ENCODE assay signal across 18 cellular contexts in genomic region chr14:94374749-94375148, GRCh38. TPM values are rescaled to one million over a fixed set of nuclear protein-coding genes. Genes with fewer than 3 reads are reported as not detected.
DNase-seq lines count a peak whose midpoint lies in the region; ATAC-seq and TF ChIP-seq lines count a peak whose summit lies in the region.
"Had no signal": no experiment of that assay in that cellular context is flagged by ENCODE, and none has a peak within 500 bp of the region (broad histone marks: within the 10 kb centered on the region; RNA-seq: fewer than 3 reads in every experiment).

No MANE protein-coding gene starts in this region.

- peaks cover 28% of the 10 kb centered on the region for H3K4me1 Mint-ChIP-seq in neural progenitor cell
- H3K4me1 Mint-ChIP-seq: B cell; CD4-positive, alpha-beta memory T cell; T-cell had no signal

- H3K4me3 ChIP-seq in H7 (ENCODE audit: insufficient read depth, low read depth, low read length) (no peak overlapping the region), NT2/D1 (ENCODE audit: insufficient read length, low read depth) (no peak overlapping the region), neural progenitor cell (no peak overlapping the region), Peyer's patch (no peak overlapping the region)

- no peak overlapping the region for H2AFZ ChIP-seq in neural progenitor cell (replicated peaks)

- H3K4me1 ChIP-seq in NT2/D1 (ENCODE audit: insufficient read depth, insufficient read length) (no peaks in the 10 kb centered on the region), neural progenitor cell (peaks cover 24% of the 10 kb centered on the region), Peyer's patch (no peaks in the 10 kb centered on the region)

- H3K9me3 Mint-ChIP-seq in neural progenitor cell: no peaks in the 10 kb centered on the region
- H3K9me3 Mint-ChIP-seq: T-cell had no signal

- no peak for ATAC-seq in GM21423 (IDR thresholded peaks at IDR 0.05; ENCODE audit: unreplicated experiment)
- ATAC-seq: T-cell had no signal

- H3K79me2 ChIP-seq in neural progenitor cell (ENCODE audit: low read depth): no peaks in the 10 kb centered on the region

- H3K9me3 ChIP-seq in NT2/D1 (ENCODE audit: insufficient read depth, low read length): no peaks in the 10 kb centered on the region
- H3K9me3 ChIP-seq in neural progenitor cell (ENCODE audit: low read depth): no peaks in the 10 kb centered on the region
- H3K9me3 ChIP-seq in Peyer's patch: no peaks in the 10 kb centered on the region

- no peaks in the 10 kb centered on the region for H4K20me1 ChIP-seq in neural progenitor cell (ENCODE audit: low read depth)

- H3K27ac Mint-ChIP-seq in neural progenitor cell: peak overlapping the region; percentile 82
- H3K27ac Mint-ChIP-seq: B cell; CD4-positive, alpha-beta memory T cell; T-cell had no signal

- H3K27me3 ChIP-seq in H7 (ENCODE audit: control insufficient read depth, insufficient read depth, low read length) (no peaks in the 10 kb centered on the region), NT2/D1 (ENCODE audit: insufficient read depth, insufficient read length) (no peaks in the 10 kb centered on the region), neural progenitor cell (no peaks in the 10 kb centered on the region), Peyer's patch (no peaks in the 10 kb centered on the region)

- H3F3A ChIP-seq in neural progenitor cell (ENCODE audit: low read depth): peaks cover 13% of the 10 kb centered on the region

- peak; percentile 7 for DNase-seq in H7
- DNase-seq in NT2/D1 (ENCODE audit: low read depth, low spot score): no peak
- DNase-seq in epithelial cell of prostate (ENCODE audit: low read depth, low spot score): no peak
- no peak for DNase-seq in neural progenitor cell (ENCODE audit: low spot score)
- no peak for DNase-seq in Peyer's patch
- no peak for DNase-seq in COR-L47 (lab: John Stamatoyannopoulos, UW)
- DNase-seq in NK-92 treated with Interleukin-12 subunit alpha and Interleukin-12 subunit beta, amount 100 ng/mL, for 24 hours (lab: John Stamatoyannopoulos, UW): no peak
- DNase-seq: CD4-positive, alpha-beta memory T cell; NCI-H1930; NCI-H2171; NCI-H446 treated with DMSO at 0.1 percent for 48 hours; NCI-H82; RPMI8226; T-cell had no signal

- H3K36me3 ChIP-seq in H7 (replicated peaks; ENCODE audit: control insufficient read depth, insufficient read depth, low read length): no peaks in the 10 kb centered on the region
- H3K36me3 ChIP-seq in NT2/D1 (ENCODE audit: insufficient read depth, insufficient read length, low read length): no peaks in the 10 kb centered on the region
- no peaks in the 10 kb centered on the region for H3K36me3 ChIP-seq in neural progenitor cell
- no peaks in the 10 kb centered on the region for H3K36me3 ChIP-seq in Peyer's patch

- TF ChIP-seq POLR2A in Peyer's patch (IDR thresholded peaks at IDR 0.05): no peak

- TF ChIP-seq CTCF in neural progenitor cell (IDR thresholded peaks at IDR 0.05): no peak
- TF ChIP-seq CTCF in Peyer's patch (IDR thresholded peaks at IDR 0.05): no peak

- H3K4me2 ChIP-seq in neural progenitor cell: peak overlapping the region; percentile 61

- H3K27ac ChIP-seq in epithelial cell of prostate (peak overlapping the region; percentile 59), neural progenitor cell (peak overlapping the region; percentile 8), Peyer's patch (no peak overlapping the region)

- H3K4me3 Mint-ChIP-seq in neural progenitor cell: no peak overlapping the region
- H3K4me3 Mint-ChIP-seq: B cell; CD4-positive, alpha-beta memory T cell; T-cell had no signal

- H3K27me3 Mint-ChIP-seq in neural progenitor cell (ENCODE audit: insufficient read depth, low read depth): peaks cover 15% of the 10 kb centered on the region

- H3K9ac ChIP-seq in NT2/D1 (ENCODE audit: insufficient read length, low read depth) (peak overlapping the region; percentile 18), neural progenitor cell (no peak overlapping the region)

- H3K36me3 Mint-ChIP-seq in neural progenitor cell: peaks cover 2% of the 10 kb centered on the region
- H3K36me3 Mint-ChIP-seq: CD4-positive, alpha-beta memory T cell; T-cell had no signal

RNA-seq across cellular contexts. Expression of gene SERPINA2, which starts 8.3 kb away (rescaled TPM):
- not detected in 2 replicates for total RNA-seq in H7 (2014; rRNA removed; shearing (Covaris generic))
- total RNA-seq in neural progenitor cell (ENCODE audit: low replicate concordance) (not detected in 2 replicates), Peyer's patch (not detected)
- total RNA-seq: B cell; CD4-positive, alpha-beta memory T cell; Daoy; SK-MEL-5; T-cell had no signal

RNA-seq across cellular contexts. Expression of gene SERPINA1, which starts 13.7 kb away (rescaled TPM):
- total RNA-seq in H7 (2014; rRNA removed; shearing (Covaris generic)): 0.18 TPM in 1 of 2 replicates, not detected in the other
- total RNA-seq in neural progenitor cell (ENCODE audit: low replicate concordance): 0.13 and 0.43 TPM in 2 replicates
- 1,000 to 10,000 TPM in 1 of 4 donors, 100 to 1,000 TPM in 3; 102 to 1,757 (median 637) TPM for total RNA-seq in Peyer's patch

RNA-seq across cellular contexts. Expression of gene SERPINA6, which starts 51.6 kb away (rescaled TPM):
- not detected in 2 replicates for total RNA-seq in H7 (2014; rRNA removed; shearing (Covaris generic))
- total RNA-seq in neural progenitor cell (ENCODE audit: low replicate concordance) (not detected in 2 replicates), Peyer's patch (not detected)
- total RNA-seq: B cell; CD4-positive, alpha-beta memory T cell; SK-MEL-5; T-cell had no signal

Comparison
In these comparisons a context has a peak if more than half of its experiments do, and no peak if none do; other contexts are left out.
1. H3K27ac ChIP-seq: peak in epithelial cell of prostate (single experiment) and neural progenitor cell (single experiment); none in Peyer's patch (0 of 4).
2. RNA of gene SERPINA1, which starts 13.7 kb away (total RNA-seq): 102 to 1,757 TPM in Peyer's patch; 0.13 to 0.43 TPM in neural progenitor cell and 0.18 TPM in H7; every median in the first group is over 10 times any median in the second.